8 cellular contexts compared by ENCODE assay signal in the genomic region with DNA sequence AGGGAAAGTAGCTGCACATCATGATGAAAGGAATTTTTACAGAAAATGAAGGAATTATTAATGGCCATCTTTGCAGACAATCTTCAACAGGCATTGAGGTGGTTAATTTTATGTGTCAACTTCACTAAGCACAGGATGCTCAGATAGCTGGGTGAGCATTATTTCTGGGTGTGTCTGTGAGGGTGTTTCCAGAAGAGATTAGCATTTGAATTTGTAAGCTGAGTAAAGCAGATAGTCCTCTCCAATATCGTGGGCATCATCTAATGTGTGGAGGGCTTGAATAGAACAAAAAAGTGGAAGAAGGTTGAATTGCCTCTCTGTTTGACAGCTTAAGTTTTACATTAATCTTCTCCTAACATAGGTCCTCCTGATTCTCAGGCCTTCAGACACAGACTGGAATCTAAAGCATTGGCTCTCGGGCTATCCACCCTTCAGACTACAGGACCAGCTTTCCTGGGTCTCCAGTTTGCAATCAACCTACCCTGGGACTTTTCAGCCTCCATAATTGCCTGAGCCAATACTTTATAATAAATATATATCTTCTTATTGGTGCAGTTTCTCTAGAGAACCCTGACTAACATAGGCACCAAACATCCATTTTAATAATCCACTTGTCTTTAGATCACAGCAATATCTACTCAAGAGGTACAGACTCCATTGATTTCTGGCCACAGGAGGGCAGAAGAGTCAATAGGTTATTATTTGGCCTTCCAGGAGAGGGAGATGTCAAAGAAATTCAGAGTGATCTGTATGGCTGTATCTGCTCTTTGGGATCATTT. TPM values are rescaled to one million over a fixed set of nuclear protein-coding genes. Genes with fewer than 3 reads are reported as not detected.
DNase-seq lines count a peak whose midpoint lies in the region; ATAC-seq and TF ChIP-seq lines count a peak whose summit lies in the region.

No MANE protein-coding gene starts in this region.

- peak; percentile 79 for TF ChIP-seq CTCF in VCaP (conservative IDR thresholded peaks at IDR 0.05)
- TF ChIP-seq CTCF in heart right ventricle (IDR thresholded peaks at IDR 0.05): peak; percentile 23 to 67 (median 55)
- TF ChIP-seq CTCF in stomach (IDR thresholded peaks at IDR 0.05): peak in 4 of 7 experiments; percentile 15 to 49 (median 33)

- peak; percentile 15 for DNase-seq in NOMO-1 treated with DMSO at 0.1 percent for 48 hours (lab: John Stamatoyannopoulos, UW; ENCODE audit: unreplicated experiment)
- DNase-seq in NOMO-1 treated with dmso at 0.1 percent for 144 hours (lab: John Stamatoyannopoulos, UW; ENCODE audit: unreplicated experiment): no peak
- peak; percentile 50 for DNase-seq in LoVo (ENCODE audit: low spot score)
- peak in 1 of 2 donors; percentile 14 for DNase-seq in heart right ventricle
- DNase-seq in stomach: peak; percentile 27

- H3K4me3 ChIP-seq in heart right ventricle (no peak overlapping the region), stomach (no peak overlapping the region)

- TF ChIP-seq EP300 in stomach (IDR thresholded peaks at IDR 0.05): no peak

- ATAC-seq in GM21423 (IDR thresholded peaks at IDR 0.05; ENCODE audit: unreplicated experiment) (peak; percentile 61), heart right ventricle (peak in 3 of 8 donors; percentile 44 to 53 (median 51)), HG03135 (IDR thresholded peaks at IDR 0.05; ENCODE audit: unreplicated experiment) (no peak)

- H3K27ac ChIP-seq in VCaP (no peak overlapping the region), heart right ventricle (no peak overlapping the region), stomach (no peak overlapping the region)

- TF ChIP-seq POLR2A in stomach (IDR thresholded peaks at IDR 0.05): no peak

- H3K4me1 ChIP-seq in heart right ventricle (no peaks in the 10 kb centered on the region), stomach (peaks cover 0 to 13% (median 0%) of the 10 kb centered on the region in 4 donors)

- H3K27me3 ChIP-seq in heart right ventricle (no peaks in the 10 kb centered on the region), stomach (no peaks in the 10 kb centered on the region)

- H3K9me3 ChIP-seq in heart right ventricle (no peaks in the 10 kb centered on the region), stomach (no peaks in the 10 kb centered on the region)

- no peaks in the 10 kb centered on the region for H3K36me3 ChIP-seq in heart right ventricle
- no peaks in the 10 kb centered on the region for H3K36me3 ChIP-seq in stomach

- 85 to 95% methylated on average over 2 of the region's 2 CpGs for WGBS in heart right ventricle, 2 donors
- WGBS in stomach, 5 donors: 79 to 88% (median 81%) methylated on average over 2 of the region's 2 CpGs

- intact Hi-C loops in heart right ventricle (cut with DNase I): loop anchor here (2.0 to 10.0 kb wide), 4 partner anchors 123 to 135 kb away; no protein-coding TSS in a partner anchor
- intact Hi-C loops in stomach (cut with DNase I; ENCODE audit: low total_unique reads): no loop called here

RNA-seq across cellular contexts. Expression of gene CRPPA, which starts 10.5 kb away (rescaled TPM):
- total RNA-seq in heart right ventricle: 1 to 10 TPM; 5.4 to 8.7 (median 6.4) TPM
- polyA plus RNA-seq in heart right ventricle: 1 to 10 TPM in 1 of 2 donors, under 1 TPM in 1; 0.51 to 1.5 TPM
- 10 to 100 TPM in 1 of 5 donors, 1 to 10 TPM in 1, under 1 TPM in 3; 0.29 to 11.0 (median 0.89) TPM for total RNA-seq in stomach
- 1 to 10 TPM in 1 of 3 donors, under 1 TPM in 2; 0.28 to 3.5 (median 0.75) TPM for polyA plus RNA-seq in stomach

RNA-seq across cellular contexts. Expression of gene SOSTDC1, which starts 33.7 kb away (rescaled TPM):
- total RNA-seq in heart right ventricle: 1 to 10 TPM in 1 of 10 donors, under 1 TPM in 4, not detected in 5; 0.15 to 2.1 (median 0.17) TPM
- polyA plus RNA-seq in heart right ventricle: under 1 TPM; 0.22 to 0.37 TPM
- total RNA-seq in stomach: 10 to 100 TPM in 2 of 5 donors, 1 to 10 TPM in 1, under 1 TPM in 1, not detected in 1; 0.89 to 18.7 (median 13.6) TPM
- polyA plus RNA-seq in stomach: 10 to 100 TPM in 1 of 3 donors, 1 to 10 TPM in 1, under 1 TPM in 1; 0.90 to 21.2 (median 5.9) TPM
